ENCODE assay signal across 1 cellular context in genomic region chr20:36093025-36093803, GRCh38.
A peak's percentile ranks its signal among the peaks of the same experiment; 100 is the strongest.
TF ChIP-seq lines count a peak whose summit lies in the region.

No MANE protein-coding gene starts in this region.

TF ChIP-seq in GM12878, 131 proteins besides CTCF, POLR2A, EP300 and RAD21 (continued from another document):
- TF ChIP-seq PRDM15 (CRISPR knock-in tag; IDR thresholded peaks at IDR 0.05) (no peak), IKZF1 (conservative IDR thresholded peaks at IDR 0.05) (peak; percentile 29), SREBF2 (IDR thresholded peaks at IDR 0.05; ENCODE audit: low read length) (no peak), MEF2B (IDR thresholded peaks at IDR 0.05; ENCODE audit: partially characterized antibody, poor library complexity, severe bottlenecking) (no peak), ESRRA (IDR thresholded peaks at IDR 0.05; ENCODE audit: low read length) (no peak), ATF7 (IDR thresholded peaks at IDR 0.05; ENCODE audit: low read depth) (no peak), ZBED1 (IDR thresholded peaks at IDR 0.05; ENCODE audit: borderline replicate concordance) (no peak), E4F1 (IDR thresholded peaks at IDR 0.05; ENCODE audit: borderline replicate concordance, partially characterized antibody) (no peak), PML (IDR thresholded peaks at IDR 0.05; ENCODE audit: low read length) (no peak), ZBTB40 (IDR thresholded peaks at IDR 0.05; ENCODE audit: borderline replicate concordance) (no peak), JUND (IDR thresholded peaks at IDR 0.05; ENCODE audit: low read depth, low read length) (no peak), EGR1 (IDR thresholded peaks at IDR 0.05; ENCODE audit: borderline replicate concordance in 1 of 2, low read depth in 2 of 2, low read length in 2 of 2) (peak in 1 of 2 experiments; percentile 26; a peak in 1 of 3 replicates), CHD2 (IDR thresholded peaks at IDR 0.05; ENCODE audit: borderline replicate concordance, low read depth, low read length) (0 out of 2 replicates have a peak, but pooled peaks have one; percentile 21), RELB (IDR thresholded peaks at IDR 0.05; ENCODE audit: low read depth) (no peak), E2F4 (IDR thresholded peaks at IDR 0.05; ENCODE audit: low read depth, low read length) (no peak), CREB1 (IDR thresholded peaks at IDR 0.05; ENCODE audit: low read depth) (0 out of 2 replicates have a peak, but pooled peaks have one; percentile 3), RFX5 (IDR thresholded peaks at IDR 0.05; ENCODE audit: low read depth, low read length) (no peak), ZZZ3 (IDR thresholded peaks at IDR 0.05; ENCODE audit: control insufficient read depth, insufficient read length, low read depth) (no peak), TCF7 (IDR thresholded peaks at IDR 0.05; ENCODE audit: borderline replicate concordance) (no peak), KLF5 (IDR thresholded peaks at IDR 0.05; ENCODE audit: partially characterized antibody) (no peak), PKNOX1 (IDR thresholded peaks at IDR 0.05) (no peak), NR2C2 (IDR thresholded peaks at IDR 0.05; ENCODE audit: borderline replicate concordance, control insufficient read depth, insufficient read length, low read depth) (no peak), RB1 (IDR thresholded peaks at IDR 0.05; ENCODE audit: borderline replicate concordance) (no peak), ATF2 (IDR thresholded peaks at IDR 0.05; ENCODE audit: low read length) (no peak)
